ENCODE assay signal across 23 cellular contexts in genomic region chr3:179658584-179658983, GRCh38.
"Had no signal": no experiment of that assay in that cellular context is flagged by ENCODE, and none has a peak within 500 bp of the region (broad histone marks: within the 10 kb centered on the region; RNA-seq: fewer than 3 reads in every experiment).

No MANE protein-coding gene starts in this region.

- H3K9me3 ChIP-seq: ascending aorta, breast epithelium, prostate gland, sigmoid colon, tibial nerve, vagina had no signal

- ATAC-seq: esophagus mucosa, left colon had no signal

- H3K27ac Mint-ChIP-seq: mesothelial cell of epicardium; T-helper 1 cell treated with Interleukin-12 subunit alpha and Interleukin-12 subunit beta and Interleukin-4 antibody, amounts not matched to agents 30 μg/mL and 1 μg/mL, for 36 hours had no signal

- DNase-seq: activated CD4-positive, alpha-beta T cell treated with anti-CD3 and anti-CD28 coated beads for 1 hour; activated CD8-positive, alpha-beta memory T cell treated with anti-CD3 and anti-CD28 coated beads for 24 hours; activated CD8-positive, alpha-beta memory T cell treated with anti-CD3 and anti-CD28 coated beads, Interleukin-2, amount 50 U/mL, for 48 hours; activated effector memory CD4-positive, alpha-beta T cell treated with Interleukin-2 at 50 U/mL for 16 hours; activated naive CD4-positive, alpha-beta T cell treated with anti-CD3 and anti-CD28 coated beads, Interleukin-2, amount 50 U/mL, for 16 hours; activated T-cell treated with anti-CD3 and anti-CD28 coated beads, Interleukin-2, amount 50 U/mL, for 48 hours; effector CD4-positive, alpha-beta T cell; hippocampal formation; left colon; sigmoid colon; stimulated activated CD4-positive, alpha-beta T cell treated with anti-CD3 and anti-CD28 coated beads, Interleukin-1b, Interleukin-23, amount 100 ng/mL, for 48 hours; stimulated activated CD8-positive, alpha-beta memory T cell treated with anti-CD3 and anti-CD28 coated beads, Interleukin-4, amount 100 ng/mL, for 48 hours; stimulated activated naive CD4-positive, alpha-beta T cell had no signal

- H3K27me3 ChIP-seq: ascending aorta, breast epithelium, sigmoid colon, tibial nerve, vagina had no signal

- H3K4me3 Mint-ChIP-seq: mesothelial cell of epicardium; T-helper 1 cell treated with Interleukin-12 subunit alpha and Interleukin-12 subunit beta and Interleukin-4 antibody, amounts not matched to agents 30 μg/mL and 1 μg/mL, for 36 hours had no signal

- H3K27ac ChIP-seq: ascending aorta, breast epithelium, prostate gland, sigmoid colon, tibial nerve, vagina, VCaP had no signal

- H3K4me3 ChIP-seq: ascending aorta, breast epithelium, lung, prostate gland, sigmoid colon, tibial nerve, vagina had no signal

- H3K4me1 ChIP-seq: ascending aorta, breast epithelium, prostate gland had no signal

- H3K36me3 ChIP-seq: ascending aorta, breast epithelium, prostate gland, sigmoid colon, tibial nerve, vagina had no signal

- H3K36me3 Mint-ChIP-seq: mesothelial cell of epicardium had no signal

- H3K9me3 Mint-ChIP-seq: mesothelial cell of epicardium; T-helper 1 cell treated with Interleukin-12 subunit alpha and Interleukin-12 subunit beta and Interleukin-4 antibody, amounts not matched to agents 30 μg/mL and 1 μg/mL, for 36 hours had no signal
